ENCODE assay signal across 21 cellular contexts in the genomic region with DNA sequence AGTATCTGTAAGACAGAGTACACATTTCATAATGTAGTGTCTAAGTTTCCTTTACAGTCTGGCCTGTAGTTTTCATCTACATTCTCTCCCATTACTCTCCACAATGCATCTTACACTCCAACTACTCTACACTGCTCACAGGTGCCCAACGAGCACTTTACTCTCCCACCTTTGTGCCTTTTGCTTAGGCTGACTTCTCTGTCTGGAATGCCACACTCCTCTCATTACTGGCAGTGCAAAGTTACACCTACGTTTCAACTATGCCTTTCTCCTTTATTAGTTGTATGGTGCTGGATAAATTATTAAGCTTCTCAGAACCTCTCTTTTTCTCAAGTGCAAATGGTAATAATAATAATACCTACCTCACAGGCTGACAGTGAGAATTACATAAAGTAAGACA.
DNase-seq lines count a peak whose midpoint lies in the region; FAIRE-seq and TF ChIP-seq lines count a peak whose summit lies in the region.
"Had no signal": no experiment of that assay in that cellular context is flagged by ENCODE, and none has a peak within 500 bp of the region (broad histone marks: within the 10 kb centered on the region; RNA-seq: fewer than 3 reads in every experiment).

No MANE protein-coding gene starts in this region.

- no peak overlapping the region for H4K12ac ChIP-seq in trophoblast cell (ENCODE audit: low read depth, low read length)

- no peak overlapping the region for H3K4me2 ChIP-seq in trophoblast cell (ENCODE audit: low read length)
- H3K4me2 ChIP-seq: BLaER1 had no signal

- H2BK5ac ChIP-seq in trophoblast cell (ENCODE audit: low read depth, low read length, poor library complexity), result no peak overlapping the region

- H2AK5ac ChIP-seq in trophoblast cell (ENCODE audit: low read length), result no peak overlapping the region

- H3K4ac ChIP-seq in trophoblast cell (ENCODE audit: low read depth, low read length), result no peak overlapping the region

- H3K4me1 ChIP-seq in trophoblast cell (ENCODE audit: control insufficient read depth in 1 of 2, insufficient read depth in 2 of 2, low read length in 2 of 2) (no peaks in the 10 kb centered on the region), transverse colon (no peaks in the 10 kb centered on the region)
- H3K4me1 ChIP-seq: BLaER1, Caco-2 had no signal

- H3K79me2 ChIP-seq in trophoblast cell (ENCODE audit: control insufficient read depth, insufficient read depth, low read length, poor library complexity), result no peaks in the 10 kb centered on the region

- H4K91ac ChIP-seq in trophoblast cell (ENCODE audit: low read depth, low read length), result no peak overlapping the region

- H4K8ac ChIP-seq in trophoblast cell (ENCODE audit: low read depth, low read length), result no peak overlapping the region

- no peak for TF ChIP-seq CTCF in transverse colon (IDR thresholded peaks at IDR 0.05)

- FAIRE-seq in H54 (lab: Jason Lieb, UNC) (peak; percentile 64), urothelium cell line (lab: Jason Lieb, UNC) (peak; percentile 58)
- FAIRE-seq: A204.1, G401.6, GM12892 had no signal

- H3K9me3 ChIP-seq in trophoblast cell (ENCODE audit: insufficient read depth, low read depth, low read length) (no peaks in the 10 kb centered on the region), transverse colon (no peaks in the 10 kb centered on the region)
- H3K9me3 ChIP-seq: BLaER1, Caco-2 had no signal

- DNase-seq in H54 (ENCODE audit: insufficient read length, low spot score) (no peak), kidney tubule cell (ENCODE audit: low spot score) (peak; percentile 50), trophoblast cell (no peak), urothelium cell line (ENCODE audit: low spot score) (no peak), transverse colon (no peak), NCI-H446 (lab: John Stamatoyannopoulos, UW) (no peak), NCI-H446 treated with DMSO at 0.1 percent for 48 hours (lab: John Stamatoyannopoulos, UW) (no peak)
- DNase-seq: Caco-2; CD4-positive, CD25-positive, alpha-beta regulatory T cell; CD8-positive, alpha-beta T cell; DMS153; DND-41; GOT3; H7; HCEC 1CT had no signal

- no CpG with 5 or more reads among the region's 2 CpGs for WGBS in trophoblast cell (ENCODE audit: extremely low coverage, insufficient coverage, insufficient read length)
- WGBS in transverse colon (ENCODE audit: low coverage in 1 of 2), 2 donors, result 64 to 100% methylated on average over 1 to 2 of the region's 2 CpGs

- intact Hi-C loops in transverse colon (cut with DNase I; ENCODE audit: low total_unique reads), result no loop called here

- no peak overlapping the region for H3K23ac ChIP-seq in trophoblast cell (ENCODE audit: low read length)

- no peak overlapping the region for H3K18ac ChIP-seq in trophoblast cell (ENCODE audit: low read length)

- H2BK120ac ChIP-seq in trophoblast cell (ENCODE audit: insufficient read depth, low read length, poor library complexity), result no peak overlapping the region

- TF ChIP-seq EP300 in transverse colon (IDR thresholded peaks at IDR 0.05; ENCODE audit: low read depth), result no peak

- no peak overlapping the region for H2AFZ ChIP-seq in trophoblast cell (ENCODE audit: insufficient read depth, low read length, poor library complexity)

- no peak overlapping the region for H3K4me3 ChIP-seq in trophoblast cell (ENCODE audit: low read depth, low read length)
- H3K4me3 ChIP-seq in transverse colon, result no peak overlapping the region
- H3K4me3 ChIP-seq: BLaER1 had no signal

- in situ Hi-C loops in transverse colon (cut with MboI; ENCODE audit: low pct_ligation_motif_present in 1 of 4, low pct_unique_long_range_greater_than_20kb in 1 of 4, low sequenced_read_pairs in 3 of 4), result no loop called here

- TF ChIP-seq POLR2A in H54 (IDR thresholded peaks at IDR 0.05; ENCODE audit: low read depth, low read length), result no peak
- TF ChIP-seq POLR2A in transverse colon (IDR thresholded peaks at IDR 0.05), result no peak

- H3K9ac ChIP-seq in trophoblast cell (ENCODE audit: low read length), result peak overlapping the region; percentile 53
- H3K9ac ChIP-seq: BLaER1 had no signal

- H3K14ac ChIP-seq in trophoblast cell (ENCODE audit: low read length), result no peak overlapping the region

- no peaks in the 10 kb centered on the region for H3K79me1 ChIP-seq in trophoblast cell (ENCODE audit: low read length)

- no peaks in the 10 kb centered on the region for H3K36me3 ChIP-seq in trophoblast cell (ENCODE audit: control insufficient read depth in 1 of 2, insufficient read depth in 2 of 2, low read length in 2 of 2)
- no peaks in the 10 kb centered on the region for H3K36me3 ChIP-seq in transverse colon
- H3K36me3 ChIP-seq: BLaER1 had no signal

- H2BK12ac ChIP-seq in trophoblast cell (ENCODE audit: low read length), result no peak overlapping the region

- H3K27me3 ChIP-seq in trophoblast cell (ENCODE audit: insufficient read depth, low read length) (no peaks in the 10 kb centered on the region), transverse colon (no peaks in the 10 kb centered on the region)
- H3K27me3 ChIP-seq: BLaER1 had no signal

- H3K27ac ChIP-seq in trophoblast cell (ENCODE audit: low read depth, low read length) (no peak overlapping the region), transverse colon (no peak overlapping the region)
- H3K27ac ChIP-seq: 22Rv1, BLaER1, C4-2B had no signal
